ENCODE assay signal across 13 cellular contexts in the genomic region with DNA sequence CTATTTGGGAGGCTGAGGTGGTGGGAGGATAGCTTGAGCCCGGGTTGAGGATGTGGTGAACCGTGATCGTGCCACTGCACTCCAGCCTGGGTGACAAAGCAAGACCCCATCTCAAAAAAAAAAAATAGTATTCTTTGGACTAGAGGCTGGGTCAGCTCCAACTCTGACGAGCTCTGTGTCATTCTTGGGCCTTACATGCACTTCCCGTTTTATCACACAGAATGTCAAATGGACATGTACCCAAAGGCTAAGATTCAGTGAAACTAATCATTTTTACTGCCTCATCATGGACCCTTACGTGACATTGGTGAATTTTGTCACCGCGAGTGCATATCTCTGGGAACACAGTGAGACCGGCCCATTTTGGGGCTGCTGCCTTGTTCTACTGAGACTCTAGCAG. TPM values are rescaled to one million over a fixed set of nuclear protein-coding genes. Genes with fewer than 3 reads are reported as not detected.
A peak's percentile ranks its signal among the peaks of the same experiment; 100 is the strongest.
DNase-seq lines count a peak whose midpoint lies in the region; TF ChIP-seq lines count a peak whose summit lies in the region.
"Had no signal": no experiment of that assay in that cellular context is flagged by ENCODE, and none has a peak within 500 bp of the region (broad histone marks: within the 10 kb centered on the region; RNA-seq: fewer than 3 reads in every experiment).

No MANE protein-coding gene starts in this region.

- H3F3A ChIP-seq in OCI-LY1 (ENCODE audit: insufficient read depth, low read length) = no peaks in the 10 kb centered on the region

- H3K9ac ChIP-seq in OCI-LY1 (ENCODE audit: low read length) = no peak overlapping the region
- no peak overlapping the region for H3K9ac ChIP-seq in stomach smooth muscle (ENCODE audit: low read length in 2 of 2)

- peaks cover 90% of the 10 kb centered on the region for H3K4me1 ChIP-seq in OCI-LY1 (ENCODE audit: insufficient read depth, low read length, severe bottlenecking)
- H3K4me1 ChIP-seq in stomach smooth muscle (ENCODE audit: control insufficient read depth, insufficient read depth, low read length) = peaks cover 42% of the 10 kb centered on the region
- no peaks in the 10 kb centered on the region for H3K4me1 ChIP-seq in BE2C

- peak overlapping the region; percentile 30 for H3K27ac Mint-ChIP-seq in endothelial cell (ENCODE audit: unreplicated experiment)
- H3K27ac Mint-ChIP-seq in activated CD4-positive, alpha-beta memory T cell treated with anti-CD3 and anti-CD28 coated beads for 36 hours = no peak overlapping the region
- H3K27ac Mint-ChIP-seq: CD8-positive, alpha-beta T cell; GM23338; IgD-negative memory B cell had no signal

- intact Hi-C loops in activated CD4-positive, alpha-beta memory T cell treated with anti-CD3 and anti-CD28 coated beads for 36 hours (cut with micrococcal nuclease) = no loop called here

- H3K36me3 ChIP-seq in OCI-LY1 (ENCODE audit: insufficient read depth, low read length) (peaks cover 41% of the 10 kb centered on the region), stomach smooth muscle (ENCODE audit: control insufficient read depth in 2 of 2, insufficient read depth in 2 of 2, low read length in 2 of 2) (no peaks in the 10 kb centered on the region), BE2C (no peaks in the 10 kb centered on the region)

- POLR2A ChIA-PET in activated CD4-positive, alpha-beta memory T cell treated with anti-CD3 and anti-CD28 coated beads for 36 hours (lab: Charles Lee) = no interaction called here

- H2AFZ ChIP-seq in OCI-LY1 (ENCODE audit: low read length) = no peak overlapping the region
- H2AFZ ChIP-seq: GM23338 had no signal

- H3K4me1 Mint-ChIP-seq in endothelial cell (ENCODE audit: unreplicated experiment) = peaks cover 84% of the 10 kb centered on the region
- no peaks in the 10 kb centered on the region for H3K4me1 Mint-ChIP-seq in activated CD4-positive, alpha-beta memory T cell treated with anti-CD3 and anti-CD28 coated beads for 36 hours (ENCODE audit: low read depth)

- peaks cover 41% of the 10 kb centered on the region for H3K79me2 ChIP-seq in OCI-LY1 (ENCODE audit: insufficient read depth, low read length)

- H3K4me2 ChIP-seq in OCI-LY1 (ENCODE audit: low read length) = no peak overlapping the region
- H3K4me2 ChIP-seq: GM23338 had no signal

- TF ChIP-seq CTCF in OCI-LY1 (IDR thresholded peaks at IDR 0.05; ENCODE audit: low read length) (no peak), endothelial cell (IDR thresholded peaks at IDR 0.05; ENCODE audit: unreplicated experiment) (no peak), BE2C (IDR thresholded peaks at IDR 0.05; ENCODE audit: low read depth, low read length) (no peak)

- H3K36me3 Mint-ChIP-seq in endothelial cell (ENCODE audit: low read depth, unreplicated experiment) = peaks cover 13% of the 10 kb centered on the region
- no peaks in the 10 kb centered on the region for H3K36me3 Mint-ChIP-seq in activated CD4-positive, alpha-beta memory T cell treated with anti-CD3 and anti-CD28 coated beads for 36 hours
- H3K36me3 Mint-ChIP-seq: CD8-positive, alpha-beta T cell; IgD-negative memory B cell had no signal

- H3K4me3 Mint-ChIP-seq in endothelial cell (ENCODE audit: unreplicated experiment) = no peak overlapping the region
- no peak overlapping the region for H3K4me3 Mint-ChIP-seq in activated CD4-positive, alpha-beta memory T cell treated with anti-CD3 and anti-CD28 coated beads for 36 hours
- H3K4me3 Mint-ChIP-seq: CD8-positive, alpha-beta T cell; GM23338; IgD-negative memory B cell had no signal

- peaks cover 22% of the 10 kb centered on the region for H3K27me3 Mint-ChIP-seq in endothelial cell (ENCODE audit: unreplicated experiment)
- H3K27me3 Mint-ChIP-seq in activated CD4-positive, alpha-beta memory T cell treated with anti-CD3 and anti-CD28 coated beads for 36 hours = no peaks in the 10 kb centered on the region
- H3K27me3 Mint-ChIP-seq: IgD-negative memory B cell had no signal

- DNase-seq in endothelial cell (ENCODE audit: low spot score) = no peak
- DNase-seq in NCI-H82 (lab: John Stamatoyannopoulos, UW) = no peak
- DNase-seq in BE2C = no peak
- DNase-seq in activated CD4-positive, alpha-beta memory T cell treated with anti-CD3 and anti-CD28 coated beads for 36 hours = no peak
- DNase-seq: ACHN; Calu3; CD8-positive, alpha-beta T cell; DMS79 treated with DMSO at 0.1 percent for 48 hours; GF-D8 had no signal

- no peak overlapping the region for H3K4me3 ChIP-seq in OCI-LY1 (ENCODE audit: low read depth, low read length, poor library complexity, severe bottlenecking)
- H3K4me3 ChIP-seq in stomach smooth muscle (ENCODE audit: low read length in 2 of 2) = no peak overlapping the region
- no peak overlapping the region for H3K4me3 ChIP-seq in BE2C (ENCODE audit: low read depth, low read length)
- H3K4me3 ChIP-seq: GM23338 had no signal

- no peaks in the 10 kb centered on the region for H3K9me2 ChIP-seq in OCI-LY1 (ENCODE audit: low read depth, low read length)

- H3K9me3 Mint-ChIP-seq in endothelial cell (ENCODE audit: unreplicated experiment) = no peaks in the 10 kb centered on the region
- H3K9me3 Mint-ChIP-seq in activated CD4-positive, alpha-beta memory T cell treated with anti-CD3 and anti-CD28 coated beads for 36 hours = no peaks in the 10 kb centered on the region
- H3K9me3 Mint-ChIP-seq: CD8-positive, alpha-beta T cell; GM23338; IgD-negative memory B cell had no signal

- H3K27ac ChIP-seq in OCI-LY1 (ENCODE audit: low read depth, low read length, poor library complexity, severe bottlenecking) (peak overlapping the region; percentile 60), stomach smooth muscle (ENCODE audit: low read length) (peak overlapping the region; percentile 64)

- H3K9me3 ChIP-seq in OCI-LY1 (ENCODE audit: low read length) (no peaks in the 10 kb centered on the region), stomach smooth muscle (ENCODE audit: control insufficient read depth in 2 of 2, low read length in 2 of 2) (no peaks in the 10 kb centered on the region), BE2C (no peaks in the 10 kb centered on the region)

- CTCF ChIA-PET in activated CD4-positive, alpha-beta memory T cell treated with anti-CD3 and anti-CD28 coated beads for 36 hours (lab: Charles Lee) = no interaction called here

- H3K27me3 ChIP-seq in OCI-LY1 (ENCODE audit: insufficient read depth, low read length) = no peaks in the 10 kb centered on the region
- no peaks in the 10 kb centered on the region for H3K27me3 ChIP-seq in stomach smooth muscle (ENCODE audit: control insufficient read depth in 1 of 2, insufficient read depth in 2 of 2, low read length in 2 of 2)
- H3K27me3 ChIP-seq in BE2C = no peaks in the 10 kb centered on the region

- H4K20me1 ChIP-seq in OCI-LY1 (ENCODE audit: insufficient read depth, low read length) = no peaks in the 10 kb centered on the region

RNA-seq across cellular contexts. Expression of gene PALD1, which starts 27.3 kb away (rescaled TPM):
- 166 TPM for total RNA-seq in endothelial cell (ENCODE audit: unreplicated experiment)
- polyA plus RNA-seq in BE2C (2012; ENCODE audit: insufficient read depth, insufficient read length, low read depth) = 10.1 TPM
- total RNA-seq in activated CD4-positive, alpha-beta memory T cell treated with anti-CD3 and anti-CD28 coated beads for 36 hours = under 1 TPM; 0.41 to 0.48 TPM

Comparison
In these comparisons a context has a peak if more than half of its experiments do, and no peak if none do; other contexts are left out.
1. RNA of gene PALD1, which starts 27.3 kb away (total RNA-seq): 166 TPM in endothelial cell (single experiment); 0.41 to 0.48 TPM in activated CD4-positive, alpha-beta memory T cell treated with anti-CD3 and anti-CD28 coated beads for 36 hours; every median in the first group is over 100 times any median in the second.